9 cellular contexts compared by ENCODE assay signal in genomic region chr7:47380325-47381131, GRCh38.
A peak's percentile ranks its signal among the peaks of the same experiment; 100 is the strongest.
DNase-seq lines count a peak whose midpoint lies in the region; ATAC-seq and TF ChIP-seq lines count a peak whose summit lies in the region.
"Had no signal": no experiment of that assay in that cellular context is flagged by ENCODE, and none has a peak within 500 bp of the region (broad histone marks: within the 10 kb centered on the region; RNA-seq: fewer than 3 reads in every experiment).

No MANE protein-coding gene starts in this region.

- no peak for TF ChIP-seq EP300 in stomach (IDR thresholded peaks at IDR 0.05)

- TF ChIP-seq CTCF in brain microvascular endothelial cell (IDR thresholded peaks at IDR 0.05; ENCODE audit: low read depth, low read length, missing control alignments) (no peak), stomach (IDR thresholded peaks at IDR 0.05) (no peak)

- H3K36me3 ChIP-seq in brain microvascular endothelial cell (replicated peaks) (no peaks in the 10 kb centered on the region), stomach (peaks cover 0 to 15% (median 6%) of the 10 kb centered on the region in 4 donors)

- TF ChIP-seq POLR2A in stomach (IDR thresholded peaks at IDR 0.05) = no peak

- intact Hi-C loops in stomach (cut with DNase I; ENCODE audit: low total_unique reads) = no loop called here

- H3K27me3 ChIP-seq in brain microvascular endothelial cell (replicated peaks) (no peaks in the 10 kb centered on the region), stomach (no peaks in the 10 kb centered on the region)
- H3K27me3 ChIP-seq: adrenal gland had no signal

- H3K27ac ChIP-seq in brain microvascular endothelial cell (no peak overlapping the region), stomach (peak overlapping the region; percentile 60 to 84 (median 67))

- H3K9me3 ChIP-seq in stomach = no peaks in the 10 kb centered on the region
- H3K9me3 ChIP-seq: adrenal gland had no signal

- peaks cover 38 to 86% (median 58%) of the 10 kb centered on the region in 4 donors for H3K4me1 ChIP-seq in stomach

- DNase-seq in NCI-H2029 (lab: John Stamatoyannopoulos, UW) = peak; percentile 24
- DNase-seq in brain microvascular endothelial cell = peak; percentile 25
- peak; percentile 74 for DNase-seq in islet precursor cell
- peak; percentile 47 for DNase-seq in stomach
- no peak for DNase-seq in stimulated activated naive CD8-positive, alpha-beta T cell treated with anti-CD3 and anti-CD28 coated beads, Interleukin-15, Interleukin-2, amounts not matched to agents 100 U/mL and 50 U/mL, for 24 hours
- no peak for DNase-seq in SIG-M5 (lab: John Stamatoyannopoulos, UW)

- in situ Hi-C loops in brain microvascular endothelial cell (cut with HindIII; ENCODE audit: low pct_ligation_motif_present, low sequenced_read_pairs) = no loop called here

- 30 to 56% (median 34%) methylated on average over 14 to 15 of the region's 15 CpGs for WGBS in stomach, 5 donors

- H3K4me3 ChIP-seq in brain microvascular endothelial cell (ENCODE audit: low read depth, low read length) (no peak overlapping the region), stomach (peak overlapping the region in 2 of 4 donors; percentile 13 to 21)
- H3K4me3 ChIP-seq: adrenal gland had no signal

- ATAC-seq in GM18868 (IDR thresholded peaks at IDR 0.05; ENCODE audit: unreplicated experiment) (no peak), GM19023 (IDR thresholded peaks at IDR 0.05; ENCODE audit: unreplicated experiment) (no peak)
- ATAC-seq in stimulated activated naive CD8-positive, alpha-beta T cell treated with anti-CD3 and anti-CD28 coated beads, Interleukin-15, Interleukin-2, amounts not matched to agents 100 U/mL and 50 U/mL, for 24 hours = no peak

Comparison
In these comparisons a context has a peak if more than half of its experiments do, and no peak if none do; other contexts are left out.
1. DNase-seq: peak in NCI-H2029 (single experiment), brain microvascular endothelial cell (single experiment), islet precursor cell (single experiment) and stomach (single experiment); none in stimulated activated naive CD8-positive, alpha-beta T cell treated with anti-CD3 and anti-CD28 coated beads, Interleukin-15, Interleukin-2, amounts not matched to agents 100 U/mL and 50 U/mL, for 24 hours (single experiment) and SIG-M5 (single experiment).